ENCODE assay signal across 8 cellular contexts in genomic region chr4:1548812-1549637, GRCh38.
DNase-seq lines count a peak whose midpoint lies in the region; ATAC-seq and TF ChIP-seq lines count a peak whose summit lies in the region.
"Not testable (repeated sequence)": the region's sequence is repeated elsewhere in the genome, so short reads cannot be mapped to it uniquely, and the experiment has no call there.

No MANE protein-coding gene starts in this region.

- H3K4me1 ChIP-seq in Loucy (ENCODE audit: insufficient read depth, low read length, poor library complexity, severe bottlenecking), result not testable (repeated sequence)
- H3K4me1 ChIP-seq in mucosa of descending colon (ENCODE audit: low read depth), result peaks cover 17% of the 10 kb centered on the region

- H4K20me1 ChIP-seq in Loucy (ENCODE audit: insufficient read depth, low read length, poor library complexity, severe bottlenecking), result not testable (repeated sequence)

- not testable (repeated sequence) for H3K9me3 Mint-ChIP-seq in activated naive CD4-positive, alpha-beta T cell treated with anti-CD3 and anti-CD28 coated beads, Interleukin-2, amount 10 ng/mL, durations not matched to agents 7 days and 5 days

- H3K27ac Mint-ChIP-seq in activated naive CD4-positive, alpha-beta T cell treated with anti-CD3 and anti-CD28 coated beads, Interleukin-2, amount 10 ng/mL, durations not matched to agents 7 days and 5 days, result not testable (repeated sequence)

- peaks cover 18% of the 10 kb centered on the region for H3K27me3 Mint-ChIP-seq in activated naive CD4-positive, alpha-beta T cell treated with anti-CD3 and anti-CD28 coated beads, Interleukin-2, amount 10 ng/mL, durations not matched to agents 7 days and 5 days

- H3K9me2 ChIP-seq in Loucy (replicated peaks; ENCODE audit: low read depth, low read length), result not testable (repeated sequence)

- CTCF ChIA-PET in activated naive CD4-positive, alpha-beta T cell treated with anti-CD3 and anti-CD28 coated beads, Interleukin-2, amount 10 ng/mL, durations not matched to agents 7 days and 5 days (lab: Charles Lee), result interaction anchor here (0.7 to 1.6 kb wide), 6 partner anchors 13 to 452 kb away, joined by 3 to 8 read pairs (median 3); no protein-coding TSS in a partner anchor

- not testable (repeated sequence) for H3K9ac ChIP-seq in Loucy (ENCODE audit: low read depth, low read length, poor library complexity, severe bottlenecking)

- not testable (repeated sequence) for H3K36me3 Mint-ChIP-seq in activated naive CD4-positive, alpha-beta T cell treated with anti-CD3 and anti-CD28 coated beads, Interleukin-2, amount 10 ng/mL, durations not matched to agents 7 days and 5 days

- H3K9me3 ChIP-seq in Loucy (ENCODE audit: insufficient read depth, low read depth, low read length); WERI-Rb-1 (ENCODE audit: severe bottlenecking); mucosa of descending colon: not testable (repeated sequence)

- not testable (repeated sequence) for H3K27ac ChIP-seq in WERI-Rb-1

- H3K79me2 ChIP-seq in Loucy (ENCODE audit: insufficient read depth, low read length), result not testable (repeated sequence)

- H3K4me3 ChIP-seq in Loucy (ENCODE audit: low read length, poor library complexity, severe bottlenecking); WERI-Rb-1 (ENCODE audit: low read depth, low read length); fibroblast of mammary gland (ENCODE audit: control insufficient read depth, low read depth, low read length); mucosa of descending colon: not testable (repeated sequence)

- intact Hi-C loops in mucosa of descending colon (cut with DNase I, micrococcal nuclease), result not testable (repeated sequence)

- H3K27me3 ChIP-seq in Loucy (ENCODE audit: insufficient read depth, low read length, poor library complexity, severe bottlenecking); WERI-Rb-1 (ENCODE audit: insufficient read depth, low read depth, severe bottlenecking): not testable (repeated sequence)

- H3F3A ChIP-seq in Loucy (ENCODE audit: low read depth), result not testable (repeated sequence)

- in situ Hi-C loops in GM13976 (cut with MboI; ENCODE audit: low sequenced_read_pairs, unreplicated experiment), result not testable (repeated sequence)

- H2AFZ ChIP-seq in Loucy (ENCODE audit: low read length), result not testable (repeated sequence)

- ATAC-seq in mucosa of descending colon, result peak; percentile 77

- H3K4me1 Mint-ChIP-seq in activated naive CD4-positive, alpha-beta T cell treated with anti-CD3 and anti-CD28 coated beads, Interleukin-2, amount 10 ng/mL, durations not matched to agents 7 days and 5 days, result not testable (repeated sequence)

- TF ChIP-seq CTCF in GM13976 (IDR thresholded peaks at IDR 0.05; ENCODE audit: borderline replicate concordance, control extremely low read depth, extremely low read depth, insufficient read depth, missing control alignments), result peak; percentile 79
- peak; percentile 71 for TF ChIP-seq CTCF in Loucy (conservative IDR thresholded peaks at IDR 0.05; ENCODE audit: low read length)
- peak; percentile 83 for TF ChIP-seq CTCF in WERI-Rb-1 (IDR thresholded peaks at IDR 0.05; ENCODE audit: low read depth, low read length)
- TF ChIP-seq CTCF in fibroblast of mammary gland (conservative IDR thresholded peaks at IDR 0.05; ENCODE audit: control insufficient read depth, insufficient read depth, low read depth, low read length), result peak; percentile 57
- TF ChIP-seq CTCF in mucosa of descending colon (IDR thresholded peaks at IDR 0.05), result peak; percentile 99

- H3K4me3 Mint-ChIP-seq in activated naive CD4-positive, alpha-beta T cell treated with anti-CD3 and anti-CD28 coated beads, Interleukin-2, amount 10 ng/mL, durations not matched to agents 7 days and 5 days, result peak overlapping the region; percentile 18

- H3K36me3 ChIP-seq in Loucy (ENCODE audit: insufficient read depth, low read length); WERI-Rb-1; mucosa of descending colon (ENCODE audit: low read depth): not testable (repeated sequence)

- DNase-seq in 8988T, result peak; percentile 84
- peak; percentile 82 for DNase-seq in GM13976 (ENCODE audit: low spot score)
- DNase-seq in WERI-Rb-1, result peak; percentile 84
- DNase-seq in activated naive CD4-positive, alpha-beta T cell treated with anti-CD3 and anti-CD28 coated beads, Interleukin-2, amount 10 ng/mL, durations not matched to agents 7 days and 5 days, result peak; percentile 61
- not testable (repeated sequence) for DNase-seq in fibroblast of mammary gland (ENCODE audit: low read depth)
- DNase-seq in mucosa of descending colon, result peak; percentile 34 to 72 (median 56)
- DNase-seq in stimulated activated CD4-positive, alpha-beta T cell treated with anti-CD3 and anti-CD28 coated beads, Interleukin-4, amount 100 ng/mL, for 4 hours, result peak; percentile 43 to 57

- H3K4me2 ChIP-seq in Loucy (ENCODE audit: low read depth, low read length, poor library complexity, severe bottlenecking), result not testable (repeated sequence)
